In the genomic region with DNA sequence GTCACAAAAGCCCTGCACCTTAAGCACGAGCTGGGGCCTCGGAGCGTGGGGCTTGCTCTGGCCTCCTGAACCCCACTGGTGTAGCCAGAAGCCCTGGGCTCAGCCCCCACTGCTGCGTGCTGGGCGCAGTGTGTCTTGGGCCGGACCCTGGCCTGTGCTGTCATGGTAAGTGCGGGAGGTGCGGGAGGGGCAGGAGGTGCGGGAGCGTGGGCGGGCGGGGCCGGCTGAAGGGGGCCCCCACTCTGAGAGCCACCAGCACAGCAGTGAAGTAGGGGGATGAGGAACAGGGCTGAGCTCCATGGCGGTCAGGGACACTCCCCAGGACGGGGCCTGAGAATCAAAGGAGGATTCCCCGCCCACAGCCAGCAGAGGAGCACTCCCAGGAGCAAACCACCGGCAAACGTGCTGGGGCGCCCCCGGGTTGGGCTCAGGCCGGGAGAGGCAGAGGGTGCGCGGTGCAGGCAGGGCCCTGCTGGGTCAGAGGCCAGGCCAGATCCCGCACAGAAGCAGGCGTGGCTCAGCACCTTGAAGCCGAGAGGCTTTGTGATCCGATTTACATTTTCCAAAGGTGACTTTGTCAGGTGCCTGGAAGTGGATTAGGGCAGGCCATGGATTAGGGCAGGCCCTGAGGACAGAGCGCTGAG, we compare ENCODE assay signal across 24 cellular contexts.
DNase-seq lines count a peak whose midpoint lies in the region; ATAC-seq and TF ChIP-seq lines count a peak whose summit lies in the region.
"Had no signal": no experiment of that assay in that cellular context is flagged by ENCODE, and none has a peak within 500 bp of the region (broad histone marks: within the 10 kb centered on the region; RNA-seq: fewer than 3 reads in every experiment).

No MANE protein-coding gene starts in this region.

- peaks cover 12% of the 10 kb centered on the region for H3F3A ChIP-seq in neural progenitor cell (ENCODE audit: low read depth)

- no peaks in the 10 kb centered on the region for H4K20me1 ChIP-seq in neural progenitor cell (ENCODE audit: low read depth)

- H3K27me3 Mint-ChIP-seq in WTC11 (ENCODE audit: low read depth) (no peaks in the 10 kb centered on the region; the same call in 1 of the 2 replicates), neural progenitor cell (ENCODE audit: insufficient read depth, low read depth) (no peaks in the 10 kb centered on the region)

- DNase-seq in ELF-1 (ENCODE audit: low read depth, low spot score) (peak; percentile 81), WTC11 (ENCODE audit: low spot score) (peak; percentile 79), neural progenitor cell (ENCODE audit: low spot score) (peak; percentile 56), NK-92 (lab: John Stamatoyannopoulos, UW; ENCODE audit: unreplicated experiment) (no peak), NCI-H526 treated with DMSO at 0.1 percent for 48 hours (lab: John Stamatoyannopoulos, UW) (no peak), NCI-H345 treated with DMSO at 0.1 percent for 48 hours (lab: John Stamatoyannopoulos, UW; ENCODE audit: unreplicated experiment) (no peak)
- DNase-seq: activated B cell treated with CpG ODN at 0.5 μM for 24 hours; activated CD4-positive, alpha-beta T cell treated with anti-CD3 and anti-CD28 coated beads, Interleukin-2, amount 50 U/mL, for 48 hours; activated CD8-positive, alpha-beta memory T cell treated with anti-CD3 and anti-CD28 coated beads, Interleukin-2, amount 50 U/mL, for 4 hours; activated naive CD4-positive, alpha-beta T cell treated with anti-CD3 and anti-CD28 coated beads, Interleukin-2, amount 50 U/mL, for 16 hours; AML-193; anterior cingulate cortex; caudate nucleus; CD8-positive, alpha-beta T cell; midbrain; NCI-H146; SK-N-SH; uterus had no signal

- no peaks in the 10 kb centered on the region for H3K27me3 ChIP-seq in iPS-20b (ENCODE audit: insufficient read depth, low read length)
- no peaks in the 10 kb centered on the region for H3K27me3 ChIP-seq in neural progenitor cell
- H3K27me3 ChIP-seq: left lung, uterus had no signal

- H3K4me3 ChIP-seq in iPS-20b (ENCODE audit: low read length) (peak overlapping the region; percentile 27; the same call in 1 of the 2 replicates), neural progenitor cell (no peak overlapping the region)
- H3K4me3 ChIP-seq: left lung, prostate gland, uterus had no signal

- CTCF ChIA-PET in WTC11 (lab: Charles Lee), result interaction anchor here (0.5 to 1.4 kb wide), 5 partner anchors 32 to 1072 kb away, joined by 3 to 5 read pairs (median 4); no protein-coding TSS in a partner anchor

- no peak overlapping the region for H3K4me3 Mint-ChIP-seq in WTC11
- H3K4me3 Mint-ChIP-seq in neural progenitor cell, result no peak overlapping the region
- H3K4me3 Mint-ChIP-seq: activated B cell treated with CpG ODN at 0.5 μM for 24 hours; CD8-positive, alpha-beta T cell; T-helper 2 cell treated with Interferon-gamma antibody and Interleukin-4, amounts not matched to agents 5 μg/mL and 100 μg/mL, for 36 hours had no signal

- 0 out of 2 replicates have a peak, but pooled peaks cover 6% of the 10 kb centered on the region for H3K9me3 ChIP-seq in iPS-20b (ENCODE audit: insufficient read depth, low read depth, low read length)
- H3K9me3 ChIP-seq in neural progenitor cell (ENCODE audit: low read depth), result no peaks in the 10 kb centered on the region
- H3K9me3 ChIP-seq: prostate gland, uterus had no signal

- no peaks in the 10 kb centered on the region for H3K36me3 ChIP-seq in iPS-20b (ENCODE audit: insufficient read depth, low read depth, low read length)
- H3K36me3 ChIP-seq in neural progenitor cell, result no peaks in the 10 kb centered on the region
- H3K36me3 ChIP-seq: left lung, prostate gland, uterus had no signal

- 0 out of 2 replicates have a peak, but pooled peaks cover 3% of the 10 kb centered on the region for H3K4me1 ChIP-seq in iPS-20b (ENCODE audit: insufficient read depth, low read length)
- H3K4me1 ChIP-seq in neural progenitor cell, result peaks cover 21% of the 10 kb centered on the region
- H3K4me1 ChIP-seq: left lung, prostate gland, uterus had no signal

- H3K79me2 ChIP-seq in neural progenitor cell (ENCODE audit: low read depth), result no peaks in the 10 kb centered on the region

- H3K4me1 Mint-ChIP-seq in WTC11, result peaks cover 13% of the 10 kb centered on the region
- peaks cover 9% of the 10 kb centered on the region for H3K4me1 Mint-ChIP-seq in neural progenitor cell
- H3K4me1 Mint-ChIP-seq: activated B cell treated with CpG ODN at 0.5 μM for 24 hours had no signal

- H3K4me2 ChIP-seq in neural progenitor cell, result peak overlapping the region; percentile 39
- H3K4me2 ChIP-seq: KMS-11, SK-N-SH had no signal

- H3K9me3 Mint-ChIP-seq in WTC11 (peaks cover 24% of the 10 kb centered on the region), neural progenitor cell (peaks cover 19% of the 10 kb centered on the region)
- H3K9me3 Mint-ChIP-seq: T-helper 2 cell treated with Interferon-gamma antibody and Interleukin-4, amounts not matched to agents 5 μg/mL and 100 μg/mL, for 36 hours had no signal

- TF ChIP-seq CTCF in WTC11 (IDR thresholded peaks at IDR 0.05) (no peak), neural progenitor cell (IDR thresholded peaks at IDR 0.05) (peak; percentile 29)

- H3K27ac Mint-ChIP-seq in WTC11, result no peak overlapping the region
- H3K27ac Mint-ChIP-seq in neural progenitor cell, result no peak overlapping the region
- H3K27ac Mint-ChIP-seq: activated B cell treated with CpG ODN at 0.5 μM for 24 hours; CD8-positive, alpha-beta T cell; T-helper 2 cell treated with Interferon-gamma antibody and Interleukin-4, amounts not matched to agents 5 μg/mL and 100 μg/mL, for 36 hours had no signal

- H3K36me3 Mint-ChIP-seq in WTC11, result peaks cover 18% of the 10 kb centered on the region
- H3K36me3 Mint-ChIP-seq in neural progenitor cell, result peaks cover 5% of the 10 kb centered on the region

- H2AFZ ChIP-seq in neural progenitor cell (replicated peaks), result peak overlapping the region; percentile 77

- POLR2A ChIA-PET in WTC11 (lab: Charles Lee), result no interaction called here

- H3K27ac ChIP-seq in iPS-20b (ENCODE audit: low read length) (no peak overlapping the region), neural progenitor cell (no peak overlapping the region)
- H3K27ac ChIP-seq: KMS-11, left lung, prostate gland, uterus had no signal

- H3K9ac ChIP-seq in iPS-20b (ENCODE audit: low read depth, low read length), result peak overlapping the region; percentile 52; the same call in 1 of the 2 replicates
- no peak overlapping the region for H3K9ac ChIP-seq in neural progenitor cell
- H3K9ac ChIP-seq: KMS-11, SK-N-SH had no signal

- ATAC-seq in WTC11 (peak; percentile 98), GM19023 (IDR thresholded peaks at IDR 0.05; ENCODE audit: unreplicated experiment) (no peak)
- ATAC-seq: CD8-positive, alpha-beta T cell; left lung had no signal

TF ChIP-seq in WTC11, 78 proteins besides CTCF, POLR2A, EP300 and RAD21:
- TF ChIP-seq, protein P1, sequence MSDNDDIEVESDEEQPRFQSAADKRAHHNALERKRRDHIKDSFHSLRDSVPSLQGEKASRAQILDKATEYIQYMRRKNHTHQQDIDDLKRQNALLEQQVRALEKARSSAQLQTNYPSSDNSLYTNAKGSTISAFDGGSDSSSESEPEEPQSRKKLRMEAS (CRISPR knock-in tag; IDR thresholded peaks at IDR 0.05), result peak; percentile 41
- TF ChIP-seq ZBTB21 (CRISPR knock-in tag; IDR thresholded peaks at IDR 0.05; ENCODE audit: borderline replicate concordance), result 0 out of 2 replicates have a peak, but pooled peaks have one; percentile 37
- TF ChIP-seq SP1 (CRISPR knock-in tag; conservative IDR thresholded peaks at IDR 0.05), result 0 out of 2 replicates have a peak, but pooled peaks have one; percentile 16
- TF ChIP-seq NR3C1 (CRISPR knock-in tag; conservative IDR thresholded peaks at IDR 0.05; ENCODE audit: low read depth), result 0 out of 2 replicates have a peak, but pooled peaks have one; percentile 38
- TF ChIP-seq CREM (CRISPR knock-in tag; IDR thresholded peaks at IDR 0.05), result no peak
- no peak for TF ChIP-seq NFE2L1 (CRISPR knock-in tag; IDR thresholded peaks at IDR 0.05)
- no peak for TF ChIP-seq NFYB (CRISPR knock-in tag; conservative IDR thresholded peaks at IDR 0.05; ENCODE audit: low read depth)
- TF ChIP-seq TP53 (CRISPR knock-in tag; IDR thresholded peaks at IDR 0.05), result 0 out of 2 replicates have a peak, but pooled peaks have one; percentile 29
- TF ChIP-seq ZNF423 (CRISPR knock-in tag; IDR thresholded peaks at IDR 0.05), result peak; percentile 82
- 0 out of 2 replicates have a peak, but pooled peaks have one; percentile 34 for TF ChIP-seq CBFB (CRISPR knock-in tag; IDR thresholded peaks at IDR 0.05; ENCODE audit: low read depth)
- TF ChIP-seq ZNF263 (CRISPR knock-in tag; IDR thresholded peaks at IDR 0.05; ENCODE audit: low read depth), result peak; percentile 91; the same call in 1 of the 2 replicates
- no peak for TF ChIP-seq SOX15 (CRISPR knock-in tag; IDR thresholded peaks at IDR 0.05)
- TF ChIP-seq ZMAT4 (CRISPR knock-in tag; IDR thresholded peaks at IDR 0.05), result no peak

Comparison
In these comparisons a context has a peak if more than half of its experiments do, and no peak if none do; other contexts are left out.
1. DNase-seq: peak in ELF-1 (single experiment), WTC11 (single experiment) and neural progenitor cell (single experiment); none in NK-92 (single experiment), NCI-H526 treated with DMSO at 0.1 percent for 48 hours (single experiment) and NCI-H345 treated with DMSO at 0.1 percent for 48 hours (single experiment).